In the genomic region with DNA sequence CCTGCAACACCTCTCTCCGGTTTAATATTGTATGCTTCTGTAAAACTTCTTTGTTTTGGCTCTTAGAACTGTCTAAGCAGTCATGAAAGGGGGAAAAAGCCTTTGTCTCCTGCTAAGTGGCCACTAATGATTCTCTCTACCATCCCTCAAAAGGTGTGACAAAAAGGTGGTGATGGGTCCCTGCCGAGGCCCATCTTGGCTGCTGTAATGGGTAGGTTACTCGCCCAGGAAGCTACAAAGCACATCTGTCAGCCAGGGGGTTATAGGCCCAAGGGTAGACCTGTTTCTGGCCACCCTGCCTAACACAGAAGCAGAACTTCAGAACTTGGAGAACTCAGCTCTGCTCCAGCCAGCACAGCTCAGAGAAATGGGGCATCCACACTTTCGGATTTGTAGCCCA, we compare ENCODE assay signal across 10 cellular contexts. TPM values are rescaled to one million over a fixed set of nuclear protein-coding genes. Genes with fewer than 3 reads are reported as not detected.
A peak's percentile ranks its signal among the peaks of the same experiment; 100 is the strongest.
DNase-seq lines count a peak whose midpoint lies in the region; ATAC-seq and TF ChIP-seq lines count a peak whose summit lies in the region.
"Had no signal": no experiment of that assay in that cellular context is flagged by ENCODE, and none has a peak within 500 bp of the region (broad histone marks: within the 10 kb centered on the region; RNA-seq: fewer than 3 reads in every experiment).

No MANE protein-coding gene starts in this region.

- CTCF ChIA-PET in PC-3 (lab: Charles Lee) (no interaction called here), HEK293T (lab: Yijun Ruan, JAX) (no interaction called here)

- H3K4me1 Mint-ChIP-seq in CD14-positive monocyte, result peaks cover 34% of the 10 kb centered on the region
- peaks cover 29% of the 10 kb centered on the region for H3K4me1 Mint-ChIP-seq in endodermal cell

- DNase-seq in CD14-positive monocyte (ENCODE audit: low spot score) (no peak), PC-3 (no peak), endodermal cell (peak; percentile 79), neuronal stem cell (ENCODE audit: low spot score) (no peak), SKM-1 treated with dmso at 0.1 percent for 144 hours (lab: John Stamatoyannopoulos, UW; ENCODE audit: unreplicated experiment) (no peak), HEK293T (ENCODE audit: extremely low spot score) (no peak), hepatic stellate cell (ENCODE audit: low spot score) (no peak)

- H3K27me3 ChIP-seq in PC-3 (ENCODE audit: low read length), result no peaks in the 10 kb centered on the region
- H3K27me3 ChIP-seq in endodermal cell (ENCODE audit: control insufficient read depth, insufficient read depth, low read length, poor library complexity, severe bottlenecking), result no peaks in the 10 kb centered on the region
- H3K27me3 ChIP-seq in neuronal stem cell (ENCODE audit: control insufficient read depth in 3 of 3, insufficient read depth in 3 of 3, low read depth in 1 of 3, low read length in 3 of 3), result peaks cover 0 to 8% (median 0%) of the 10 kb centered on the region in 3 experiments

- TF ChIP-seq CTCF in CD14-positive monocyte (IDR thresholded peaks at IDR 0.05) (no peak), PC-3 (conservative IDR thresholded peaks at IDR 0.05; ENCODE audit: low read depth, low read length) (no peak), endodermal cell (conservative IDR thresholded peaks at IDR 0.05) (no peak)

- H3K18ac ChIP-seq in neuronal stem cell (ENCODE audit: low read length), result no peak overlapping the region

- H3K9me3 ChIP-seq in PC-3 (ENCODE audit: low read length) (no peaks in the 10 kb centered on the region), endodermal cell (ENCODE audit: control insufficient read depth, low read length) (no peaks in the 10 kb centered on the region), neuronal stem cell (replicated peaks in 1 of 2; ENCODE audit: control insufficient read depth in 2 of 2, insufficient read depth in 1 of 2, low read depth in 1 of 2, low read length in 2 of 2) (no peaks in the 10 kb centered on the region)

- H2BK5ac ChIP-seq in neuronal stem cell (ENCODE audit: low read length), result no peak overlapping the region

- H3K14ac ChIP-seq in neuronal stem cell (ENCODE audit: low read length), result no peak overlapping the region

- no peak overlapping the region for H4K91ac ChIP-seq in neuronal stem cell (ENCODE audit: low read depth, low read length, poor library complexity)

- H4K8ac ChIP-seq in neuronal stem cell (ENCODE audit: low read depth, low read length), result no peak overlapping the region

- H4K20me1 ChIP-seq in PC-3 (ENCODE audit: low read length), result peaks cover 27% of the 10 kb centered on the region; the same call in 1 of the 2 replicates

- 63 to 72% methylated on average over 4 of the region's 4 CpGs for WGBS in endodermal cell (ENCODE audit: insufficient coverage in 1 of 2, insufficient read length in 1 of 2), 2 experiments
- WGBS in neuronal stem cell (ENCODE audit: extremely low coverage in 2 of 2, insufficient read length in 2 of 2, insufficient replicate concordance in 1 of 2), 2 donors, result no CpG with 5 or more reads among the region's 4 CpGs

- BruUV-seq in PC-3 (replicated peaks; lab: Mats Ljungman, UMichigan), result no TSS peak

- H3K36me3 ChIP-seq in PC-3 (ENCODE audit: low read depth, low read length), result no peaks in the 10 kb centered on the region
- H3K36me3 ChIP-seq in endodermal cell (ENCODE audit: control insufficient read depth, insufficient read depth, low read length), result no peaks in the 10 kb centered on the region
- H3K36me3 ChIP-seq in neuronal stem cell (replicated peaks in 1 of 2; ENCODE audit: control insufficient read depth in 2 of 2, insufficient read depth in 2 of 2, low read length in 2 of 2), result no peaks in the 10 kb centered on the region

- H3K9me2 ChIP-seq in PC-3 (replicated peaks; ENCODE audit: low read length), result no peaks in the 10 kb centered on the region

- H3F3A ChIP-seq in PC-3 (ENCODE audit: low read length, unreplicated experiment), result no peaks in the 10 kb centered on the region

- H2AFZ ChIP-seq in PC-3 (ENCODE audit: low read length) (no peak overlapping the region), neuronal stem cell (ENCODE audit: low read length) (peak overlapping the region; percentile 79)

- POLR2A ChIA-PET in PC-3 (lab: Charles Lee; ENCODE audit: unreplicated experiment), result interaction anchor here (0.5 kb wide), 1 partner anchor 53 kb away, joined by 3 read pairs; no protein-coding TSS in a partner anchor
- POLR2A ChIA-PET in HEK293T (lab: Yijun Ruan, JAX), result interaction anchor here (0.6 to 0.7 kb wide), 2 partner anchors 13 to 52 kb away, joined by 3 read pairs; no protein-coding TSS in a partner anchor

- peak overlapping the region; percentile 92 to 97 for H3K4me3 Mint-ChIP-seq in CD14-positive monocyte
- H3K4me3 Mint-ChIP-seq in endodermal cell, result peak overlapping the region; percentile 79

- H3K9me3 Mint-ChIP-seq in CD14-positive monocyte (peaks cover 0 to 4% (median 2%) of the 10 kb centered on the region in 7 donors), endodermal cell (no peaks in the 10 kb centered on the region)

- H3K9ac ChIP-seq in PC-3 (ENCODE audit: low read length) (peak overlapping the region; percentile 77), endodermal cell (ENCODE audit: extremely low read depth, low read length, poor library complexity, severe bottlenecking) (peak overlapping the region; percentile 90), neuronal stem cell (ENCODE audit: low read depth, low read length, poor library complexity) (no peak overlapping the region)

- H3K79me2 ChIP-seq in PC-3 (ENCODE audit: low read length), result peaks cover 62% of the 10 kb centered on the region

- H3K4ac ChIP-seq in neuronal stem cell (ENCODE audit: low read length), result no peak overlapping the region

- H2BK120ac ChIP-seq in neuronal stem cell (ENCODE audit: low read depth, low read length), result no peak overlapping the region

- no peak overlapping the region for H3K23ac ChIP-seq in neuronal stem cell (ENCODE audit: low read depth, low read length, poor library complexity)

- no peak overlapping the region for H2BK12ac ChIP-seq in neuronal stem cell (ENCODE audit: low read length)

- intact Hi-C loops in CD14-positive monocyte (cut with micrococcal nuclease) (loop anchor here (5.0 to 10.0 kb wide), 5 partner anchors 66 to 158 kb away; a partner anchor contains a TSS), PC-3 (cut with micrococcal nuclease) (no loop called here)

- H2AK5ac ChIP-seq in neuronal stem cell (ENCODE audit: low read depth, low read length), result no peak overlapping the region

- H3K4me1 ChIP-seq in PC-3 (ENCODE audit: insufficient read depth, low read length) (peaks cover 17% of the 10 kb centered on the region), endodermal cell (ENCODE audit: control insufficient read depth, insufficient read depth, low read length) (peaks cover under 1% of the 10 kb centered on the region), neuronal stem cell (ENCODE audit: control insufficient read depth in 2 of 2, insufficient read depth in 1 of 2, low read depth in 1 of 2, low read length in 2 of 2) (peaks cover 12 to 29% of the 10 kb centered on the region in 2 donors)

- H3K4me3 ChIP-seq in PC-3 (ENCODE audit: low read length) (peak overlapping the region; percentile 97), endodermal cell (ENCODE audit: low read length) (peak overlapping the region; percentile 92), neuronal stem cell (ENCODE audit: low read length in 2 of 2) (peak overlapping the region in 1 of 2 donors; percentile 83)

- peaks cover 0 to 2% of the 10 kb centered on the region in 2 donors for H3K36me3 Mint-ChIP-seq in CD14-positive monocyte
- no peaks in the 10 kb centered on the region for H3K36me3 Mint-ChIP-seq in endodermal cell (ENCODE audit: low read depth)

- H3K4me2 ChIP-seq in PC-3 (ENCODE audit: low read length), result peak overlapping the region; percentile 91
- peak overlapping the region; percentile 87 for H3K4me2 ChIP-seq in neuronal stem cell (ENCODE audit: insufficient read depth, low read length, poor library complexity, severe bottlenecking)

- no peaks in the 10 kb centered on the region for H3K79me1 ChIP-seq in neuronal stem cell (ENCODE audit: low read depth, low read length)

- H3K27ac Mint-ChIP-seq in CD14-positive monocyte, result no peak overlapping the region
- H3K27ac Mint-ChIP-seq in endodermal cell, result peak overlapping the region; percentile 94

- no peak overlapping the region for H2BK15ac ChIP-seq in neuronal stem cell (ENCODE audit: low read length)

- no peak for ATAC-seq in PC-3
- no peak for ATAC-seq in HG03521 (IDR thresholded peaks at IDR 0.05; ENCODE audit: unreplicated experiment)

- peaks cover 20 to 23% (median 22%) of the 10 kb centered on the region in 3 donors for H3K27me3 Mint-ChIP-seq in CD14-positive monocyte (ENCODE audit: low read depth in 3 of 3)
- H3K27me3 Mint-ChIP-seq in endodermal cell (ENCODE audit: insufficient read depth), result peaks cover 16% of the 10 kb centered on the region

- no peak overlapping the region for H3K27ac ChIP-seq in PC-3 (ENCODE audit: low read length)
- H3K27ac ChIP-seq in endodermal cell (ENCODE audit: low read depth, low read length), result no peak overlapping the region
- H3K27ac ChIP-seq in neuronal stem cell (replicated peaks; ENCODE audit: low read length), result no peak overlapping the region

TF ChIP-seq in HEK293T, 16 proteins besides CTCF, POLR2A, EP300 and RAD21 (continues in another document):
- TF ChIP-seq TARDBP (IDR thresholded peaks at IDR 0.05) (no peak), LEF1 (IDR thresholded peaks at IDR 0.05; ENCODE audit: borderline replicate concordance) (no peak), NFRKB (IDR thresholded peaks at IDR 0.05) (no peak), ELF4 (IDR thresholded peaks at IDR 0.05) (no peak), HDGF (IDR thresholded peaks at IDR 0.05; ENCODE audit: borderline replicate concordance) (no peak), ARNT (IDR thresholded peaks at IDR 0.05) (no peak), ZNF384 (IDR thresholded peaks at IDR 0.05) (no peak), SP1 (IDR thresholded peaks at IDR 0.05) (no peak)
- TF ChIP-seq, protein P1, sequence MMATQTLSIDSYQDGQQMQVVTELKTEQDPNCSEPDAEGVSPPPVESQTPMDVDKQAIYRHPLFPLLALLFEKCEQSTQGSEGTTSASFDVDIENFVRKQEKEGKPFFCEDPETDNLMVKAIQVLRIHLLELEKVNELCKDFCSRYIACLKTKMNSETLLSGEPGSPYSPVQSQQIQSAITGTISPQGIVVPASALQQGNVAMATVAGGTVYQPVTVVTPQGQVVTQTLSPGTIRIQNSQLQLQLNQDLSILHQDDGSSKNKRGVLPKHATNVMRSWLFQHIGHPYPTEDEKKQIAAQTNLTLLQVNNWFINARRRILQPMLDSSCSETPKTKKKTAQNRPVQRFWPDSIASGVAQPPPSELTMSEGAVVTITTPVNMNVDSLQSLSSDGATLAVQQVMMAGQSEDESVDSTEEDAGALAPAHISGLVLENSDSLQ (IDR thresholded peaks at IDR 0.05), result no peak

RNA-seq across cellular contexts. Expression of a gene that starts 1.6 kb away (rescaled TPM):
- 1 to 10 TPM in 1 of 2 donors, under 1 TPM in 1; 0.61 to 1.2 TPM for polyA plus RNA-seq in CD14-positive monocyte
- total RNA-seq in PC-3 (2014; rRNA removed), result 15.2 and 17.1 TPM in 2 replicates
- 10 to 100 TPM; 17.1 to 19.6 TPM for total RNA-seq in endodermal cell
- 20.6 TPM for polyA plus RNA-seq in endodermal cell (2013, experiment 1 of 2)
- 19.0 TPM for polyA plus RNA-seq in endodermal cell (2013, experiment 2 of 2)
- polyA plus RNA-seq in neuronal stem cell (2013, experiment 1 of 2), result 6.8 TPM
- 7.5 TPM for polyA plus RNA-seq in neuronal stem cell (2013, experiment 2 of 2)

RNA-seq across cellular contexts. Expression of a gene that starts 1.9 kb away (rescaled TPM):
- not detected for polyA plus RNA-seq in CD14-positive monocyte
- total RNA-seq in PC-3 (2014; rRNA removed), result not detected in 2 replicates
- 1 to 10 TPM; 2.5 to 4.1 TPM for total RNA-seq in endodermal cell
- polyA plus RNA-seq in endodermal cell (2013, experiment 1 of 2), result 3.0 TPM
- polyA plus RNA-seq in endodermal cell (2013, experiment 2 of 2), result 1.5 TPM
- polyA plus RNA-seq in neuronal stem cell (2013, experiment 1 of 2), result 0.99 TPM
- 1.3 TPM for polyA plus RNA-seq in neuronal stem cell (2013, experiment 2 of 2)
- total RNA-seq: activated CD8-positive, alpha-beta memory T cell treated with anti-CD3 and anti-CD28 coated beads for 36 hours; mononuclear cell had no signal
